ENCODE assay signal across 10 cellular contexts in the genomic region with DNA sequence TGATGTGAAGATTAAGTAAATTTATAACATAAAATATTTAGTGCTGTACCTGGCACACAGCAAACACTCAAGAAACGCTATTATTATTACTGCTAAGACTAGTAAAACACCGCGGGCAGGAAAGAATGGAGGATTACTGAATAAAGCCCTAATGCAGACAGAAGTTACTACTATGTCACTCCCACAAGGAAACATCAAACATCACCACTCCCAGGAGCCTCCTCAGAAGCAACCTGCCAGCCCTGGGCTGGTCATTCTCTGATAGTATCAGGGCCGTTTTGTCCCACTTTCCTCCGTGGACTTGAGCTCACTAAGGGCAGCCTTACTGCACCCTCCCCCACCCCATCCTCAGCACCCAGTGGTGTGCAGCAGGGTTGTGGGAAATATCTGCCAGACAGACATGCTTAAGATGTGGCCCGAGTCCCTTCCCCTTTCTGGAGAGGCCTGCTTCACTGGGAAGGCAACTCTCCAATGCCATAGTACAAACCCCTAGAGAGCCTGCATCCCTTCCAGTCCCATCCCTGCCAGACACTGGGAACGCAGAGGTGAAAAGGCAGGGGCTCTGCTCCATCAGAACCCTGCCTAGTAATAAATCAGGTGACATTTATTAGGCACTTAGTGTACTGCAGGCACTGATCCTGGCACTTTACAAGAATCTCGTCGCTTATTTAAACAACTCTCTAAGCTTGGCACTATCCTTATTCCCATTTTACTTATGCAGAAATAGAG. TPM values are rescaled to one million over a fixed set of nuclear protein-coding genes. Genes with fewer than 3 reads are reported as not detected.
A peak's percentile ranks its signal among the peaks of the same experiment; 100 is the strongest.
DNase-seq lines count a peak whose midpoint lies in the region; ATAC-seq and TF ChIP-seq lines count a peak whose summit lies in the region.
"Had no signal": no experiment of that assay in that cellular context is flagged by ENCODE, and none has a peak within 500 bp of the region (broad histone marks: within the 10 kb centered on the region; RNA-seq: fewer than 3 reads in every experiment).

No MANE protein-coding gene starts in this region.

- WGBS in heart left ventricle, 4 donors = 32 to 59% (median 45%) methylated on average over 9 of the region's 9 CpGs
- WGBS in mesendoderm (ENCODE audit: extremely low coverage, insufficient coverage, low lambda C conversion rate) = no CpG with 5 or more reads among the region's 9 CpGs
- WGBS in urinary bladder = 24% methylated on average over 9 of the region's 9 CpGs

- no peak overlapping the region for H2BK5ac ChIP-seq in mesendoderm (ENCODE audit: low read length)

- H2BK120ac ChIP-seq in mesendoderm (ENCODE audit: low read depth, low read length) = no peak overlapping the region

- H3K4ac ChIP-seq in mesendoderm (ENCODE audit: low read depth, low read length) = no peak overlapping the region

- no peak overlapping the region for H3K4me2 ChIP-seq in mesendoderm (ENCODE audit: low read length)

- H3K36me3 Mint-ChIP-seq in activated T-helper 1 cell treated with anti-CD3 and anti-CD28 coated beads, Interleukin-12 subunit alpha, Interleukin-12 subunit beta, Interleukin-2, Interleukin-4 antibody, amounts not matched to agents 30 ng/mL and 10 ng/mL and 1 ng/mL, durations not matched to agents 14 hours and 24 hours and 36 hours (ENCODE audit: low read depth) = peaks cover 28% of the 10 kb centered on the region

- no peak for TF ChIP-seq POLR2A in heart left ventricle (IDR thresholded peaks at IDR 0.05)

- H3K9ac ChIP-seq in mesendoderm (ENCODE audit: low read length) = peak overlapping the region; percentile 15

- peaks cover 13% of the 10 kb centered on the region for H3K79me1 ChIP-seq in mesendoderm (ENCODE audit: low read length)

- H3K4me1 ChIP-seq in heart left ventricle = peaks cover 9 to 80% (median 60%) of the 10 kb centered on the region in 12 donors
- peaks cover 16% of the 10 kb centered on the region for H3K4me1 ChIP-seq in mesendoderm (ENCODE audit: control insufficient read depth, low read depth, low read length)
- no peaks in the 10 kb centered on the region for H3K4me1 ChIP-seq in urinary bladder (ENCODE audit: insufficient read depth)

- H3K79me2 ChIP-seq in mesendoderm (ENCODE audit: control insufficient read depth, insufficient read depth, low read length) = peaks cover 5% of the 10 kb centered on the region

- H3K18ac ChIP-seq in mesendoderm (ENCODE audit: low read length) = no peak overlapping the region

- H4K8ac ChIP-seq in mesendoderm (ENCODE audit: low read depth, low read length) = no peak overlapping the region

- no peaks in the 10 kb centered on the region for H3K36me3 ChIP-seq in heart left ventricle
- H3K36me3 ChIP-seq in mesendoderm (ENCODE audit: control insufficient read depth, insufficient read depth, low read length) = no peaks in the 10 kb centered on the region
- no peaks in the 10 kb centered on the region for H3K36me3 ChIP-seq in urinary bladder (ENCODE audit: insufficient read depth)

- H3K9me3 ChIP-seq in heart left ventricle = no peaks in the 10 kb centered on the region
- H3K9me3 ChIP-seq: SJSA1 had no signal

- H2AK5ac ChIP-seq in mesendoderm (ENCODE audit: low read length) = peak overlapping the region; percentile 43

- no peak for TF ChIP-seq CTCF in heart left ventricle (IDR thresholded peaks at IDR 0.05)

- peak overlapping the region; percentile 44 for H3K27ac Mint-ChIP-seq in activated T-helper 1 cell treated with anti-CD3 and anti-CD28 coated beads, Interleukin-12 subunit alpha, Interleukin-12 subunit beta, Interleukin-2, Interleukin-4 antibody, amounts not matched to agents 30 ng/mL and 10 ng/mL and 1 ng/mL, durations not matched to agents 14 hours and 24 hours and 36 hours

- no peak for DNase-seq in heart left ventricle
- no peak for DNase-seq in left ventricle myocardium superior
- no peak for DNase-seq in activated T-helper 1 cell treated with anti-CD3 and anti-CD28 coated beads, Interleukin-12 subunit alpha, Interleukin-12 subunit beta, Interleukin-2, Interleukin-4 antibody, amounts not matched to agents 30 ng/mL and 10 ng/mL and 1 ng/mL, durations not matched to agents 14 hours and 24 hours and 36 hours (ENCODE audit: low spot score)
- DNase-seq in mesendoderm = no peak
- DNase-seq: amniotic stem cell had no signal

- no peaks in the 10 kb centered on the region for H3K27me3 Mint-ChIP-seq in activated T-helper 1 cell treated with anti-CD3 and anti-CD28 coated beads, Interleukin-12 subunit alpha, Interleukin-12 subunit beta, Interleukin-2, Interleukin-4 antibody, amounts not matched to agents 30 ng/mL and 10 ng/mL and 1 ng/mL, durations not matched to agents 14 hours and 24 hours and 36 hours (ENCODE audit: insufficient read depth)

- no peaks in the 10 kb centered on the region for H3K9me3 Mint-ChIP-seq in activated T-helper 1 cell treated with anti-CD3 and anti-CD28 coated beads, Interleukin-12 subunit alpha, Interleukin-12 subunit beta, Interleukin-2, Interleukin-4 antibody, amounts not matched to agents 30 ng/mL and 10 ng/mL and 1 ng/mL, durations not matched to agents 14 hours and 24 hours and 36 hours

- no peaks in the 10 kb centered on the region for H3K27me3 ChIP-seq in heart left ventricle
- H3K27me3 ChIP-seq in mesendoderm (ENCODE audit: insufficient read depth, low read length, poor library complexity) = no peaks in the 10 kb centered on the region
- H3K27me3 ChIP-seq: SJSA1 had no signal

- ATAC-seq in heart left ventricle (no peak), left ventricle myocardium superior (no peak), HG02678 (IDR thresholded peaks at IDR 0.05; ENCODE audit: unreplicated experiment) (no peak), HG02852 (IDR thresholded peaks at IDR 0.05; ENCODE audit: unreplicated experiment) (no peak), HG03025 (IDR thresholded peaks at IDR 0.05; ENCODE audit: low FRiP score, unreplicated experiment) (no peak)

- no peak overlapping the region for H2BK15ac ChIP-seq in mesendoderm (replicated peaks; ENCODE audit: low read depth)

- H3K56ac ChIP-seq in mesendoderm (ENCODE audit: low read length) = peak overlapping the region; percentile 72

- intact Hi-C loops in heart left ventricle (cut with DNase I) (loop anchor here in 4 of 10 donors (5.0 kb wide), 2 partner anchors 40 to 75 kb away; partner anchors contain the start of gene ECE1 (in 3 of the 4)), left ventricle myocardium superior (cut with micrococcal nuclease) (loop anchor here (5.0 kb wide), 1 partner anchor 65 kb away; no protein-coding TSS in a partner anchor)
- intact Hi-C loops in activated T-helper 1 cell treated with anti-CD3 and anti-CD28 coated beads, Interleukin-12 subunit alpha, Interleukin-12 subunit beta, Interleukin-2, Interleukin-4 antibody, amounts not matched to agents 30 ng/mL and 10 ng/mL and 1 ng/mL, durations not matched to agents 14 hours and 24 hours and 36 hours (cut with micrococcal nuclease) = no loop called here

- no peak overlapping the region for H4K5ac ChIP-seq in mesendoderm (ENCODE audit: low read length)

- H3K4me3 ChIP-seq in heart left ventricle = no peak overlapping the region
- H3K4me3 ChIP-seq in mesendoderm (ENCODE audit: low read length) = no peak overlapping the region
- no peak overlapping the region for H3K4me3 ChIP-seq in urinary bladder (ENCODE audit: low read depth, low read length)
- H3K4me3 ChIP-seq: SJSA1 had no signal

- peak overlapping the region in 11 of 12 donors; percentile 8 to 90 (median 60) for H3K27ac ChIP-seq in heart left ventricle
- no peak overlapping the region for H3K27ac ChIP-seq in mesendoderm (ENCODE audit: low read depth, low read length)
- H3K27ac ChIP-seq in urinary bladder (ENCODE audit: low read depth) = peak overlapping the region; percentile 11
- H3K27ac ChIP-seq: SJSA1 had no signal

- no peak overlapping the region for H3K4me3 Mint-ChIP-seq in activated T-helper 1 cell treated with anti-CD3 and anti-CD28 coated beads, Interleukin-12 subunit alpha, Interleukin-12 subunit beta, Interleukin-2, Interleukin-4 antibody, amounts not matched to agents 30 ng/mL and 10 ng/mL and 1 ng/mL, durations not matched to agents 14 hours and 24 hours and 36 hours

- H3K23ac ChIP-seq in mesendoderm (ENCODE audit: low read length) = peak overlapping the region; percentile 48

- H3K4me1 Mint-ChIP-seq in activated T-helper 1 cell treated with anti-CD3 and anti-CD28 coated beads, Interleukin-12 subunit alpha, Interleukin-12 subunit beta, Interleukin-2, Interleukin-4 antibody, amounts not matched to agents 30 ng/mL and 10 ng/mL and 1 ng/mL, durations not matched to agents 14 hours and 24 hours and 36 hours (ENCODE audit: low read depth) = peaks cover 80% of the 10 kb centered on the region

RNA-seq across cellular contexts. Expression of gene ECE1, which starts 41.7 kb away (rescaled TPM):
- total RNA-seq in heart left ventricle (100 to 1,000 TPM in 1 of 9 donors, 10 to 100 TPM in 8; 37.3 to 140 (median 59.4) TPM), left ventricle myocardium superior (43.3 TPM), urinary bladder (32.5 TPM)
- polyA plus RNA-seq in heart left ventricle (10 to 100 TPM; 38.4 to 61.3 TPM), urinary bladder (121 TPM)
- 139 and 140 TPM in 2 replicates for total RNA-seq in activated T-helper 1 cell treated with anti-CD3 and anti-CD28 coated beads, Interleukin-12 subunit alpha, Interleukin-12 subunit beta, Interleukin-2, Interleukin-4 antibody, amounts not matched to agents 30 ng/mL and 10 ng/mL and 1 ng/mL, durations not matched to agents 14 hours and 24 hours and 36 hours
- polyA plus RNA-seq in mesendoderm (2013, experiment 1 of 2) = 19.2 TPM
- 19.4 TPM for polyA plus RNA-seq in mesendoderm (2013, experiment 2 of 2)
